8 cellular contexts compared by ENCODE assay signal in genomic region chr17:7233701-7234099, GRCh38. TPM values are rescaled to one million over a fixed set of nuclear protein-coding genes. Genes with fewer than 3 reads are reported as not detected.
DNase-seq lines count a peak whose midpoint lies in the region; ATAC-seq, FAIRE-seq and TF ChIP-seq lines count a peak whose summit lies in the region.

No MANE protein-coding gene starts in this region.

- peak overlapping the region; percentile 95 to 97 for H3K9ac ChIP-seq in K562 (ENCODE audit: insufficient read depth in 1 of 2, low read depth in 2 of 2, low read length in 2 of 2)

- CTCF ChIA-PET in K562 (lab: Yijun Ruan, JAX; ENCODE audit: low intra/inter-chr PET ratio), result no interaction called here

- H2AFZ ChIP-seq in ACC112 (ENCODE audit: low read length, unreplicated experiment), result peak overlapping the region; percentile 72
- H2AFZ ChIP-seq in K562 (ENCODE audit: low read depth, low read length), result 0 out of 2 replicates have a peak overlapping the region, but pooled peaks have one; percentile 70

- H3K27me3 ChIP-seq in ACC112 (ENCODE audit: insufficient read depth, low read length) (no peaks in the 10 kb centered on the region), K562 (ENCODE audit: control insufficient read depth in 2 of 2, insufficient read depth in 2 of 2, low read length in 2 of 2) (no peaks in the 10 kb centered on the region), right lobe of liver (no peaks in the 10 kb centered on the region), tibial nerve (no peaks in the 10 kb centered on the region)

- H3K36me3 ChIP-seq in ACC112 (ENCODE audit: insufficient read depth, low read length) (peaks cover 19% of the 10 kb centered on the region; the same call in 1 of the 2 replicates), K562 (ENCODE audit: control insufficient read depth, insufficient read depth, low read length) (peaks cover 60% of the 10 kb centered on the region; the same call in 2 of the 3 replicates), right lobe of liver (peaks cover 0 to 24% (median 5%) of the 10 kb centered on the region in 4 donors), tibial nerve (peaks cover 0 to 41% (median 14%) of the 10 kb centered on the region in 3 donors)

- no TSS peak for BruUV-seq in K562 (replicated peaks; lab: Mats Ljungman, UMichigan)

- peak; percentile 6 for ATAC-seq in HG03097 (IDR thresholded peaks at IDR 0.05; ENCODE audit: low FRiP score, unreplicated experiment)
- ATAC-seq in K562, result peak; percentile 25
- ATAC-seq in right lobe of liver, result peak in 3 of 4 donors; percentile 1 to 7 (median 3)
- no peak for ATAC-seq in HG02884 (IDR thresholded peaks at IDR 0.05; ENCODE audit: unreplicated experiment)

- peaks cover 36% of the 10 kb centered on the region for H3K4me1 ChIP-seq in ACC112 (ENCODE audit: control insufficient read depth, insufficient read depth, low read length, unreplicated experiment)
- peaks cover 28 to 35% of the 10 kb centered on the region in 2 experiments; a peak in 4 of 5 replicates for H3K4me1 ChIP-seq in K562 (replicated peaks in 1 of 2; ENCODE audit: control insufficient read depth in 2 of 2, insufficient read depth in 2 of 2, low read length in 2 of 2)
- peaks cover 0 to 29% (median 3%) of the 10 kb centered on the region in 4 donors for H3K4me1 ChIP-seq in right lobe of liver
- peaks cover 0 to 61% (median 25%) of the 10 kb centered on the region in 4 donors for H3K4me1 ChIP-seq in tibial nerve

- in situ Hi-C loops in K562 (cut with MboI), result no loop called here

- peak; percentile 19 for FAIRE-seq in K562 (lab: Jason Lieb, UNC)

- H3K4me2 ChIP-seq in K562 (ENCODE audit: insufficient read depth, low read length), result peak overlapping the region; percentile 91

- TF ChIP-seq EP300 in K562 (IDR thresholded peaks at IDR 0.05; ENCODE audit: low read length) (no peak), tibial nerve (IDR thresholded peaks at IDR 0.05) (no peak)

- DNase-seq in K562 (ENCODE audit: extremely low read depth in 1 of 4, low spot score in 3 of 4) (no peak), right lobe of liver (no peak), tibial nerve (ENCODE audit: low spot score in 2 of 2) (no peak), NCI-H1417 treated with DMSO at 0.1 percent for 48 hours (lab: John Stamatoyannopoulos, UW) (no peak), NCI-H1694 treated with DMSO at 0.1 percent for 48 hours (lab: John Stamatoyannopoulos, UW) (no peak)

- H3K9me1 ChIP-seq in K562 (ENCODE audit: control insufficient read depth, insufficient read depth, low read length), result peaks cover 4% of the 10 kb centered on the region

- peaks cover 12% of the 10 kb centered on the region for H4K20me1 ChIP-seq in K562 (replicated peaks; ENCODE audit: control insufficient read depth, insufficient read depth, low read length)

- TF ChIP-seq CTCF in K562 (IDR thresholded peaks at IDR 0.05 in 2 of 3, conservative IDR thresholded peaks at IDR 0.05 in 1 of 3; ENCODE audit: insufficient read depth in 2 of 3, low read depth in 1 of 3, low read length in 3 of 3) (no peak), right lobe of liver (IDR thresholded peaks at IDR 0.05) (no peak), tibial nerve (IDR thresholded peaks at IDR 0.05) (no peak)

- POLR2A ChIA-PET in K562 (lab: Yijun Ruan, JAX), result interaction anchor here (0.6 to 6.6 kb wide), 4 partner anchors 9 to 648 kb away, joined by 3 to 73 read pairs (median 6); partner anchors contain the start of genes ACADVL, DLG4 and GABARAP

- TF ChIP-seq POLR2A in K562 (conservative IDR thresholded peaks at IDR 0.05), result no peak
- TF ChIP-seq POLR2A in right lobe of liver (IDR thresholded peaks at IDR 0.05), result no peak
- TF ChIP-seq POLR2A in tibial nerve (IDR thresholded peaks at IDR 0.05), result no peak

- H3K9me3 ChIP-seq in K562 (replicated peaks; ENCODE audit: control insufficient read depth, insufficient read depth, low read depth, low read length), result no peaks in the 10 kb centered on the region
- no peaks in the 10 kb centered on the region for H3K9me3 ChIP-seq in right lobe of liver
- no peaks in the 10 kb centered on the region for H3K9me3 ChIP-seq in tibial nerve

- H3K4me3 ChIP-seq in ACC112 (ENCODE audit: low read depth, low read length) (peak overlapping the region; percentile 94), K562 (peak overlapping the region; percentile 73), right lobe of liver (peak overlapping the region; percentile 74 to 92 (median 79)), tibial nerve (peak overlapping the region; percentile 61 to 96 (median 94))

- intact Hi-C loops in K562 (cut with micrococcal nuclease), result no loop called here
- intact Hi-C loops in right lobe of liver (cut with DNase I), result no loop called here

- WGBS in K562 (ENCODE audit: insufficient coverage, low coverage, missing lambda C conversion rate), result 0% methylated on average over 9 of the region's 9 CpGs
- 0% methylated on average over 6 of the region's 9 CpGs for WGBS in right lobe of liver (ENCODE audit: insufficient coverage, low coverage, low lambda C conversion rate, missing lambda C conversion rate)
- 1% methylated on average over 9 of the region's 9 CpGs for WGBS in tibial nerve, 2 donors

- peak overlapping the region; percentile 68 for H3K27ac ChIP-seq in ACC112 (ENCODE audit: low read depth, low read length)
- H3K27ac ChIP-seq in K562 (ENCODE audit: extremely low read depth, low read depth, low read length), result peak overlapping the region; percentile 89
- H3K27ac ChIP-seq in right lobe of liver, result peak overlapping the region; percentile 69 to 72 (median 71)
- peak overlapping the region; percentile 83 to 96 (median 88) for H3K27ac ChIP-seq in tibial nerve

- no peak for TF ChIP-seq RAD21 in K562 (CRISPR knock-in tag; conservative IDR thresholded peaks at IDR 0.05 in 1 of 2, IDR thresholded peaks at IDR 0.05 in 1 of 2)

- H3K79me2 ChIP-seq in ACC112 (ENCODE audit: control insufficient read depth, insufficient read depth, low read length, unreplicated experiment) (peaks cover 77% of the 10 kb centered on the region), K562 (ENCODE audit: control insufficient read depth, insufficient read depth, low read length) (peaks cover 81% of the 10 kb centered on the region)

RNA-seq across cellular contexts. Expression of gene DVL2, which starts 0.6 kb away (rescaled TPM):
- total RNA-seq in K562 (2011; cell fraction: chromatin; rRNA removed; ENCODE audit: low replicate concordance), result 108 and 173 TPM in 2 replicates
- total RNA-seq in K562 (2011; cell fraction: nucleolus; rRNA removed), result 80.7 and 98.4 TPM in 2 replicates
- 85.2 and 125 TPM in 2 replicates for total RNA-seq in K562 (2011; cell fraction: nucleoplasm; rRNA removed)
- total RNA-seq in K562 (2014; rRNA removed) (39.1 and 42.9 TPM in 2 replicates), K562 (2014; rRNA removed; fragmentation: Illumina TruSeq; extraction: Trizol) (10.7 and 12.0 TPM in 2 replicates), K562 (2015; rRNA removed; fragmentation: Illumina TruSeq; extraction: Trizol) (24.3 and 25.9 TPM in 2 replicates), K562 (2021) (44.6 and 49.5 TPM in 2 replicates), right lobe of liver (10 to 100 TPM in 4 of 6 experiments, 1 to 10 TPM in 2; 9.6 to 13.5 (median 12.8) TPM), tibial nerve (10 to 100 TPM; 41.4 to 51.2 (median 46.7) TPM)
- polyA plus RNA-seq in K562 (2011; rRNA removed) (3.9 and 7.2 TPM in 2 replicates), K562 (2014; fragmentation: Illumina TruSeq; extraction: Trizol) (34.0 and 35.5 TPM in 2 replicates), K562 (2014; fragmentation: Nextera tagmentation; extraction: Ambion mirVana) (1 to 10 TPM; 1.3 TPM), K562 (2014; rRNA removed) (25.8 and 28.5 TPM in 2 replicates)
- polyA plus RNA-seq in K562 (2011; cell fraction: cytosol; rRNA removed), result 6.9 and 7.1 TPM in 2 replicates
- 34.8 and 49.0 TPM in 2 replicates for polyA plus RNA-seq in K562 (2011; cell fraction: nucleus; rRNA removed)
- 45.7 and 51.8 TPM in 2 replicates for polyA plus RNA-seq in K562 (2012)
- 11.9 and 13.2 TPM in 2 replicates for polyA minus RNA-seq in K562 (2011; rRNA and poly(A)+ RNA removed)
- polyA minus RNA-seq in K562 (2011; cell fraction: cytosol; rRNA and poly(A)+ RNA removed), result 9.1 and 20.8 TPM in 2 replicates
- polyA minus RNA-seq in K562 (2011; cell fraction: nucleus; rRNA and poly(A)+ RNA removed), result 30.4 and 34.9 TPM in 2 replicates

RNA-seq across cellular contexts. Expression of gene PHF23, which starts 5.6 kb away (rescaled TPM):
- total RNA-seq in K562 (2011; cell fraction: chromatin; rRNA removed; ENCODE audit: low replicate concordance), result 21.4 and 38.4 TPM in 2 replicates
- total RNA-seq in K562 (2011; cell fraction: nucleolus; rRNA removed), result 20.0 and 20.1 TPM in 2 replicates
- 23.5 and 23.7 TPM in 2 replicates for total RNA-seq in K562 (2011; cell fraction: nucleoplasm; rRNA removed)
- total RNA-seq in K562 (2014; rRNA removed), result 39.0 and 49.9 TPM in 2 replicates
- total RNA-seq in K562 (2014; rRNA removed; fragmentation: Illumina TruSeq; extraction: Trizol), result 27.8 and 28.1 TPM in 2 replicates
- 50.1 and 51.1 TPM in 2 replicates for total RNA-seq in K562 (2015; rRNA removed; fragmentation: Illumina TruSeq; extraction: Trizol)
- 33.7 and 38.6 TPM in 2 replicates for total RNA-seq in K562 (2021)
- polyA plus RNA-seq in K562 (2011; rRNA removed), result 25.0 and 32.7 TPM in 2 replicates
- polyA plus RNA-seq in K562 (2011; cell fraction: cytosol; rRNA removed), result 20.0 and 33.8 TPM in 2 replicates
- 16.8 and 28.4 TPM in 2 replicates for polyA plus RNA-seq in K562 (2011; cell fraction: nucleus; rRNA removed)
- 27.6 and 38.6 TPM in 2 replicates for polyA plus RNA-seq in K562 (2012)
- polyA plus RNA-seq in K562 (2014; fragmentation: Illumina TruSeq; extraction: Trizol), result 53.1 and 87.5 TPM in 2 replicates
- 1 to 10 TPM; 7.4 TPM for polyA plus RNA-seq in K562 (2014; fragmentation: Nextera tagmentation; extraction: Ambion mirVana)
- polyA plus RNA-seq in K562 (2014; rRNA removed), result 34.1 and 36.1 TPM in 2 replicates
- 20.2 and 26.4 TPM in 2 replicates for polyA minus RNA-seq in K562 (2011; rRNA and poly(A)+ RNA removed)
- polyA minus RNA-seq in K562 (2011; cell fraction: cytosol; rRNA and poly(A)+ RNA removed), result 14.2 and 19.9 TPM in 2 replicates
- 7.1 and 10.6 TPM in 2 replicates for polyA minus RNA-seq in K562 (2011; cell fraction: nucleus; rRNA and poly(A)+ RNA removed)
- 10 to 100 TPM; 16.0 to 24.3 (median 18.2) TPM for total RNA-seq in right lobe of liver
- 10 to 100 TPM; 20.3 to 29.7 (median 23.3) TPM for total RNA-seq in tibial nerve

RNA-seq across cellular contexts. Expression of gene GABARAP, which starts 8.5 kb away (rescaled TPM):
- 24.6 and 29.6 TPM in 2 replicates for total RNA-seq in K562 (2011; cell fraction: chromatin; rRNA removed; ENCODE audit: low replicate concordance)
- total RNA-seq in K562 (2011; cell fraction: nucleolus; rRNA removed), result 22.9 and 27.7 TPM in 2 replicates
- 36.2 and 50.7 TPM in 2 replicates for total RNA-seq in K562 (2011; cell fraction: nucleoplasm; rRNA removed)
- total RNA-seq in K562 (2014; rRNA removed) (47.5 and 75.8 TPM in 2 replicates), K562 (2014; rRNA removed; fragmentation: Illumina TruSeq; extraction: Trizol) (104 and 117 TPM in 2 replicates), K562 (2015; rRNA removed; fragmentation: Illumina TruSeq; extraction: Trizol) (114 TPM in 2 replicates), K562 (2021) (152 and 155 TPM in 2 replicates), right lobe of liver (100 to 1,000 TPM; 238 to 330 (median 244) TPM), tibial nerve (100 to 1,000 TPM; 402 to 515 (median 456) TPM)
- polyA plus RNA-seq in K562 (2011; rRNA removed) (152 and 170 TPM in 2 replicates), K562 (2014; fragmentation: Illumina TruSeq; extraction: Trizol) (309 and 373 TPM in 2 replicates), K562 (2014; fragmentation: Nextera tagmentation; extraction: Ambion mirVana) (100 to 1,000 TPM; 246 to 279 TPM), K562 (2014; rRNA removed) (130 and 135 TPM in 2 replicates)
- polyA plus RNA-seq in K562 (2011; cell fraction: cytosol; rRNA removed), result 165 and 263 TPM in 2 replicates
- 57.4 and 88.4 TPM in 2 replicates for polyA plus RNA-seq in K562 (2011; cell fraction: nucleus; rRNA removed)
- polyA plus RNA-seq in K562 (2012), result 192 and 504 TPM in 2 replicates
- 102 and 103 TPM in 2 replicates for polyA minus RNA-seq in K562 (2011; rRNA and poly(A)+ RNA removed)
- 54.3 and 65.2 TPM in 2 replicates for polyA minus RNA-seq in K562 (2011; cell fraction: cytosol; rRNA and poly(A)+ RNA removed)
- polyA minus RNA-seq in K562 (2011; cell fraction: nucleus; rRNA and poly(A)+ RNA removed), result 10.8 and 28.3 TPM in 2 replicates

RNA-seq across cellular contexts. Expression of gene ACADVL, which starts 14.0 kb away (rescaled TPM):
- total RNA-seq in K562 (2011; cell fraction: chromatin; rRNA removed; ENCODE audit: low replicate concordance), result 1,164 and 2,824 TPM in 2 replicates
- 1,687 and 1,801 TPM in 2 replicates for total RNA-seq in K562 (2011; cell fraction: nucleolus; rRNA removed)
- total RNA-seq in K562 (2011; cell fraction: nucleoplasm; rRNA removed), result 1,262 and 1,361 TPM in 2 replicates
- total RNA-seq in K562 (2014; rRNA removed), result 214 and 235 TPM in 2 replicates
- total RNA-seq in K562 (2014; rRNA removed; fragmentation: Illumina TruSeq; extraction: Trizol), result 87.0 and 117 TPM in 2 replicates
- 180 and 194 TPM in 2 replicates for total RNA-seq in K562 (2015; rRNA removed; fragmentation: Illumina TruSeq; extraction: Trizol)
- total RNA-seq in K562 (2021), result 283 and 313 TPM in 2 replicates
- 261 and 459 TPM in 2 replicates for polyA plus RNA-seq in K562 (2011; rRNA removed)
- polyA plus RNA-seq in K562 (2011; cell fraction: cytosol; rRNA removed), result 206 and 297 TPM in 2 replicates
- 4,218 and 4,978 TPM in 2 replicates for polyA plus RNA-seq in K562 (2011; cell fraction: nucleus; rRNA removed)
- polyA plus RNA-seq in K562 (2012), result 380 and 644 TPM in 2 replicates
- polyA plus RNA-seq in K562 (2014; fragmentation: Illumina TruSeq; extraction: Trizol), result 241 and 269 TPM in 2 replicates
- 10 to 100 TPM; 25.5 to 46.2 TPM for polyA plus RNA-seq in K562 (2014; fragmentation: Nextera tagmentation; extraction: Ambion mirVana)
- polyA plus RNA-seq in K562 (2014; rRNA removed), result 376 and 449 TPM in 2 replicates
- polyA minus RNA-seq in K562 (2011; rRNA and poly(A)+ RNA removed), result 93.6 and 95.1 TPM in 2 replicates
- 82.1 and 82.9 TPM in 2 replicates for polyA minus RNA-seq in K562 (2011; cell fraction: cytosol; rRNA and poly(A)+ RNA removed)
- 363 and 519 TPM in 2 replicates for polyA minus RNA-seq in K562 (2011; cell fraction: nucleus; rRNA and poly(A)+ RNA removed)
- 1,000 to 10,000 TPM in 3 of 6 experiments, 100 to 1,000 TPM in 3; 640 to 1,849 (median 1,071) TPM for total RNA-seq in right lobe of liver
- total RNA-seq in tibial nerve, result 100 to 1,000 TPM; 565 to 850 (median 599) TPM

RNA-seq across cellular contexts. Expression of gene DLG4, which starts 14.1 kb away (rescaled TPM):
- total RNA-seq in K562 (2011; cell fraction: chromatin; rRNA removed; ENCODE audit: low replicate concordance), result 43.5 and 75.5 TPM in 2 replicates
- total RNA-seq in K562 (2011; cell fraction: nucleolus; rRNA removed), result 21.5 and 23.8 TPM in 2 replicates
- total RNA-seq in K562 (2011; cell fraction: nucleoplasm; rRNA removed), result 31.9 and 46.3 TPM in 2 replicates
- total RNA-seq in K562 (2014; rRNA removed) (4.1 and 4.9 TPM in 2 replicates), K562 (2014; rRNA removed; fragmentation: Illumina TruSeq; extraction: Trizol) (2.2 and 3.1 TPM in 2 replicates), K562 (2015; rRNA removed; fragmentation: Illumina TruSeq; extraction: Trizol) (4.0 and 4.1 TPM in 2 replicates), K562 (2021) (8.8 and 12.0 TPM in 2 replicates), right lobe of liver (1 to 10 TPM; 3.0 to 6.4 (median 4.1) TPM), tibial nerve (10 to 100 TPM in 3 of 4 donors, 1 to 10 TPM in 1; 7.3 to 22.8 (median 16.1) TPM)
- polyA plus RNA-seq in K562 (2011; rRNA removed) (4.6 and 9.8 TPM in 2 replicates), K562 (2014; fragmentation: Illumina TruSeq; extraction: Trizol) (6.3 and 7.8 TPM in 2 replicates), K562 (2014; fragmentation: Nextera tagmentation; extraction: Ambion mirVana) (under 1 TPM; 0.03 to 0.07 TPM), K562 (2014; rRNA removed) (6.6 and 8.5 TPM in 2 replicates)
- 4.1 and 4.3 TPM in 2 replicates for polyA plus RNA-seq in K562 (2011; cell fraction: cytosol; rRNA removed)
- 29.5 and 39.7 TPM in 2 replicates for polyA plus RNA-seq in K562 (2011; cell fraction: nucleus; rRNA removed)
- 11.6 and 11.9 TPM in 2 replicates for polyA plus RNA-seq in K562 (2012)
- polyA minus RNA-seq in K562 (2011; rRNA and poly(A)+ RNA removed), result 4.0 and 5.2 TPM in 2 replicates
- polyA minus RNA-seq in K562 (2011; cell fraction: cytosol; rRNA and poly(A)+ RNA removed), result 4.9 and 5.7 TPM in 2 replicates
- polyA minus RNA-seq in K562 (2011; cell fraction: nucleus; rRNA and poly(A)+ RNA removed), result 7.0 and 8.4 TPM in 2 replicates
